9 cellular contexts compared by ENCODE assay signal in the genomic region with DNA sequence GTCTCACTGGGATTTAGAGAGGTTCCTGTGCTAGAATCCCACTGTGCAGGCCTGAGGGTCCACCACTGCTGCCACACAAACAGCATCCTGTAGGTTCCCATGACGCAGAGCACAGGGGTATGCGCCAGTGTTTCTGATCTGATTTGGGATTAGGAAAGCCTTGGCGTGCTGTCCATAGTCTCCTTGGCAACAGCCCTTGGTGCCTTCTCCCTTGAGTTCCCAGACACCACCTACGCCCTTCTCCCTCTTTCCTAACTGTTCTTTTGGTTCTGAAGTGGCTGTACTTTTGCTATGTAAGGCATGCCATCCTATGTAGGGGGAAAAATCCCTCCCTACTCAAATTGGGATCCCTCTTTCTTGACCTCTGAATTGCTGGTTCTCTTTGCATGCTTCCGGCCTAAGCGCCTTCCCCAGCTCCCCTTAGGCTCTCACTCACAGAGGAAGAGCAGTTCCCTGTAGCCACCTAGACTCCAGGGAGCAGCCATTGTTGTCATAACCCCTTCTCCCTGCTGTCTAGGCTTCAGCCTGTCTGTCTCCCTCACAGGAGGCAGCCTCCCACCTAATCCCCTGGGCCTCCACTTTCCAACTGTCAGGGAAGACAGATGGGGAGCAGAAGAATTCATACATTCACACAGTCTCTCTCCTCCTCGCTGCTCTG. TPM values are rescaled to one million over a fixed set of nuclear protein-coding genes. Genes with fewer than 3 reads are reported as not detected.
DNase-seq lines count a peak whose midpoint lies in the region; ATAC-seq, FAIRE-seq and TF ChIP-seq lines count a peak whose summit lies in the region.
"Had no signal": no experiment of that assay in that cellular context is flagged by ENCODE, and none has a peak within 500 bp of the region (broad histone marks: within the 10 kb centered on the region; RNA-seq: fewer than 3 reads in every experiment).

No MANE protein-coding gene starts in this region.

- H3K27ac ChIP-seq in CD4-positive, CD25-positive, alpha-beta regulatory T cell (ENCODE audit: insufficient read depth, low read length, poor library complexity, severe bottlenecking) = peak overlapping the region; percentile 66
- peak overlapping the region; percentile 64 for H3K27ac ChIP-seq in OCI-LY7 (ENCODE audit: low read depth, low read length, poor library complexity, severe bottlenecking)
- H3K27ac ChIP-seq in layer of hippocampus (ENCODE audit: low read depth, low read length) = peak overlapping the region; percentile 78
- peak overlapping the region in 1 of 2 donors; percentile 18 for H3K27ac ChIP-seq in kidney (ENCODE audit: low read depth in 2 of 2, low read length in 2 of 2)
- no peak overlapping the region for H3K27ac ChIP-seq in RWPE1

- no peaks in the 10 kb centered on the region for H3K36me3 Mint-ChIP-seq in CD4-positive, CD25-positive, alpha-beta regulatory T cell

- peaks cover 12 to 29% (median 18%) of the 10 kb centered on the region in 4 donors for H3K4me1 Mint-ChIP-seq in CD4-positive, CD25-positive, alpha-beta regulatory T cell

- peak overlapping the region; percentile 87 for H3K4me2 ChIP-seq in OCI-LY7 (ENCODE audit: low read length)

- DNase-seq in CD4-positive, CD25-positive, alpha-beta regulatory T cell = no peak
- DNase-seq in OCI-LY7 (ENCODE audit: low spot score) (no peak), kidney (no peak), RWPE1 (ENCODE audit: low spot score) (no peak), NCI-H1694 (lab: John Stamatoyannopoulos, UW) (no peak)

- CTCF ChIA-PET in OCI-LY7 (lab: Charles Lee; ENCODE audit: unreplicated experiment) (interaction anchor here (0.5 to 1.1 kb wide), 2 partner anchors 11 to 196 kb away, joined by 4 to 9 read pairs; no protein-coding TSS in a partner anchor), RWPE1 (lab: Yijun Ruan, JAX) (no interaction called here)

- no peaks in the 10 kb centered on the region for H3K27me3 Mint-ChIP-seq in CD4-positive, CD25-positive, alpha-beta regulatory T cell

- no peaks in the 10 kb centered on the region for H4K20me1 ChIP-seq in OCI-LY7 (ENCODE audit: insufficient read depth, low read length)

- no peak for FAIRE-seq in kidney (lab: Jason Lieb, UNC)

- H3K9me3 Mint-ChIP-seq in CD4-positive, CD25-positive, alpha-beta regulatory T cell = no peaks in the 10 kb centered on the region

- H3K4me3 ChIP-seq in CD4-positive, CD25-positive, alpha-beta regulatory T cell (ENCODE audit: low read depth, low read length) = peak overlapping the region; percentile 65
- H3K4me3 ChIP-seq in OCI-LY7 (ENCODE audit: low read depth, low read length, poor library complexity, severe bottlenecking) (peak overlapping the region; percentile 59), kidney (ENCODE audit: low read length in 2 of 2) (no peak overlapping the region)

- H3K9me3 ChIP-seq in CD4-positive, CD25-positive, alpha-beta regulatory T cell (ENCODE audit: control insufficient read depth in 2 of 2, low read length in 2 of 2) = no peaks in the 10 kb centered on the region
- H3K9me3 ChIP-seq in OCI-LY7 (ENCODE audit: low read length) (no peaks in the 10 kb centered on the region), kidney (ENCODE audit: control insufficient read depth in 1 of 2, low read length in 2 of 2) (no peaks in the 10 kb centered on the region)

- H3K9ac ChIP-seq in kidney (ENCODE audit: low read length in 2 of 2) = no peak overlapping the region

- peaks cover 12% of the 10 kb centered on the region for H3K4me1 ChIP-seq in CD4-positive, CD25-positive, alpha-beta regulatory T cell (ENCODE audit: control insufficient read depth, insufficient read depth, low read length, poor library complexity, severe bottlenecking)
- H3K4me1 ChIP-seq in OCI-LY7 (ENCODE audit: insufficient read depth, low read length, poor library complexity, severe bottlenecking) = peaks cover 37% of the 10 kb centered on the region
- peaks cover 12 to 25% of the 10 kb centered on the region in 2 donors for H3K4me1 ChIP-seq in kidney (ENCODE audit: control insufficient read depth in 1 of 2, insufficient read depth in 1 of 2, low read depth in 1 of 2, low read length in 2 of 2)

- peak overlapping the region; percentile 90 to 95 (median 91) for H3K27ac Mint-ChIP-seq in CD4-positive, CD25-positive, alpha-beta regulatory T cell

- intact Hi-C loops in OCI-LY7 (cut with micrococcal nuclease; ENCODE audit: unreplicated experiment) = loop anchor here (1.0 to 5.0 kb wide), 2 partner anchors 15 to 198 kb away; partner anchors contain the start of genes RIC8B and TMEM263
- intact Hi-C loops in kidney (cut with DNase I) = no loop called here

- H3K36me3 ChIP-seq in CD4-positive, CD25-positive, alpha-beta regulatory T cell (ENCODE audit: control insufficient read depth, insufficient read depth, low read length) = no peaks in the 10 kb centered on the region
- H3K36me3 ChIP-seq in OCI-LY7 (ENCODE audit: insufficient read depth, low read length) (no peaks in the 10 kb centered on the region), kidney (ENCODE audit: control insufficient read depth in 1 of 2, insufficient read depth in 2 of 2, low read length in 2 of 2) (no peaks in the 10 kb centered on the region)

- BruUV-seq in OCI-LY7 (replicated peaks; lab: Mats Ljungman, UMichigan) = no TSS peak

- H3K27me3 ChIP-seq in CD4-positive, CD25-positive, alpha-beta regulatory T cell (ENCODE audit: control insufficient read depth, insufficient read depth, low read length) = no peaks in the 10 kb centered on the region
- H3K27me3 ChIP-seq in layer of hippocampus (ENCODE audit: control insufficient read depth, insufficient read depth, low read length) = no peaks in the 10 kb centered on the region

- peak in 1 of 2 donors; percentile 11 for ATAC-seq in CD4-positive, CD25-positive, alpha-beta regulatory T cell (ENCODE audit: low read depth in 2 of 2)
- peak; percentile 27 for ATAC-seq in GM21447 (IDR thresholded peaks at IDR 0.05; ENCODE audit: unreplicated experiment)
- no peak for ATAC-seq in HG03135 (IDR thresholded peaks at IDR 0.05; ENCODE audit: unreplicated experiment)
- ATAC-seq: Panc1 had no signal

- H3K79me2 ChIP-seq in OCI-LY7 (ENCODE audit: insufficient read depth, low read depth, low read length) = no peaks in the 10 kb centered on the region

- TF ChIP-seq CTCF in OCI-LY7 (conservative IDR thresholded peaks at IDR 0.05; ENCODE audit: low read length) = no peak
- no peak for TF ChIP-seq CTCF in kidney (IDR thresholded peaks at IDR 0.05; ENCODE audit: borderline replicate concordance, extremely low read depth, insufficient read depth)
- TF ChIP-seq CTCF in RWPE1 (conservative IDR thresholded peaks at IDR 0.05; ENCODE audit: low read depth) = no peak

- peak overlapping the region; percentile 58 to 88 (median 73) for H3K4me3 Mint-ChIP-seq in CD4-positive, CD25-positive, alpha-beta regulatory T cell

- no peaks in the 10 kb centered on the region for H3K9me2 ChIP-seq in OCI-LY7 (ENCODE audit: insufficient read depth, low read length)

- POLR2A ChIA-PET in OCI-LY7 (lab: Charles Lee) = interaction anchor here (0.7 to 2.4 kb wide), 7 partner anchors 12 to 403 kb away, joined by 3 to 12 read pairs (median 3); partner anchors contain the start of gene POLR3B
- POLR2A ChIA-PET in RWPE1 (lab: Yijun Ruan, JAX; ENCODE audit: low non-redundant PET) = no interaction called here

- H2AFZ ChIP-seq in OCI-LY7 (ENCODE audit: low read length) = peak overlapping the region; percentile 77

RNA-seq across cellular contexts. Expression of gene RIC8B, which starts 14.8 kb away (rescaled TPM):
- total RNA-seq in CD4-positive, CD25-positive, alpha-beta regulatory T cell = 16.0 TPM
- polyA plus RNA-seq in CD4-positive, CD25-positive, alpha-beta regulatory T cell = 1 to 10 TPM; 5.2 to 5.6 (median 5.4) TPM
- not detected in 2 replicates for total RNA-seq in OCI-LY7 (2014; rRNA removed; shearing (Covaris generic))
- 9.6 TPM in 2 replicates for total RNA-seq in OCI-LY7 (2022)
- 18.0 TPM for total RNA-seq in kidney
- 7.7 TPM for polyA plus RNA-seq in kidney (ENCODE audit: insufficient read depth, low read depth, low replicate concordance)

Comparison
In these comparisons a context has a peak if more than half of its experiments do, and no peak if none do; other contexts are left out.
1. H3K4me3 ChIP-seq: peak in CD4-positive, CD25-positive, alpha-beta regulatory T cell (single experiment) and OCI-LY7 (single experiment); none in kidney (0 of 2).